Comparison of ENCODE assay signal across 9 cellular contexts in the genomic region with DNA sequence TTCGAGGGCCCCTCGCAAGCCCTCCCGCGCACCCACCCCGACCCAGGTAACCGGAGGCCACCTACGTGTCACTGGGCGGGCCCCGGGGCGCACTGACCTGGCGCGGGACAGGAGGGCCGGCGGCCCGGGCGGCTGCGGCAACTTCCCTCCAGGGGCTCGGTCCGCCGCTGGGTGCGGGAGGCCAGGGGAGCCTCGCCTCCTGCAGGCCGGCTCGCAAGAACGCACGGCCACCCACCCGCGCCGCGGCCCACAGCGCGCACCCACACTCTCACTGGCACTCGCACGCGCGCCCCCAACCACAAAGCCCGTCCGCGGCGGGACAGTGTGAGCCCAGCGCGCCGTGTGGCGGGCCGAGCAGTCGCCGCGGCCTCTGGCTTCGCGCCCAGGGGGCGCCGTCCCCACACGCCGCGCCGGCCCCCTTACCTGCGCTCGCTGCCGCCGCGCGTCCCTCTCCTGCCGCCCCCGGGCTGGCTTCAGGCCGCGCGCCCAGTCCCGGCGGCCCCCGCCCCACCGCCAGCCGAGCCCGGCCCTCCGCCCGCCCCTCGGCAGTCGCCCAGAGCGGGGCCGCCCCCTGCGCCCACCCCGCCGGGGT. TPM values are rescaled to one million over a fixed set of nuclear protein-coding genes. Genes with fewer than 3 reads are reported as not detected.
DNase-seq lines count a peak whose midpoint lies in the region; ATAC-seq, FAIRE-seq and TF ChIP-seq lines count a peak whose summit lies in the region.
"Had no signal": no experiment of that assay in that cellular context is flagged by ENCODE, and none has a peak within 500 bp of the region (broad histone marks: within the 10 kb centered on the region; RNA-seq: fewer than 3 reads in every experiment).

No MANE protein-coding gene starts in this region.

- H3K27ac Mint-ChIP-seq in naive thymus-derived CD8-positive, alpha-beta T cell, result no peak overlapping the region

- H3K9me3 Mint-ChIP-seq in naive thymus-derived CD8-positive, alpha-beta T cell, result peaks cover 0 to 8% (median 0%) of the 10 kb centered on the region in 9 donors
- H3K9me3 Mint-ChIP-seq: activated T-cell treated with anti-CD3 and anti-CD28 coated beads, Interleukin-2, amount 50 U/mL, for 4 hours had no signal

- H3K4me1 Mint-ChIP-seq in naive thymus-derived CD8-positive, alpha-beta T cell, result peaks cover 6 to 19% (median 14%) of the 10 kb centered on the region in 4 donors

- H3K36me3 ChIP-seq in brain microvascular endothelial cell (replicated peaks) (no peaks in the 10 kb centered on the region), kidney (ENCODE audit: control insufficient read depth in 1 of 2, insufficient read depth in 2 of 2, low read length in 2 of 2) (no peaks in the 10 kb centered on the region)

- no peak for TF ChIP-seq CTCF in brain microvascular endothelial cell (IDR thresholded peaks at IDR 0.05; ENCODE audit: low read depth, low read length, missing control alignments)
- TF ChIP-seq CTCF in kidney (IDR thresholded peaks at IDR 0.05; ENCODE audit: borderline replicate concordance, extremely low read depth, insufficient read depth), result no peak

- POLR2A ChIA-PET in naive thymus-derived CD8-positive, alpha-beta T cell (lab: Charles Lee), result no interaction called here

- DNase-seq in NCI-H345 (lab: John Stamatoyannopoulos, UW), result peak; percentile 16
- DNase-seq in NCI-H345 treated with DMSO at 0.1 percent for 48 hours (lab: John Stamatoyannopoulos, UW; ENCODE audit: unreplicated experiment), result no peak
- DNase-seq in HuH-7.5 (ENCODE audit: low spot score), result peak; percentile 19
- DNase-seq in brain microvascular endothelial cell, result no peak
- DNase-seq in kidney, result peak; percentile 85
- DNase-seq in stimulated activated naive CD8-positive, alpha-beta T cell treated with anti-CD3 and anti-CD28 coated beads, Interleukin-15, Interleukin-2, amounts not matched to agents 100 U/mL and 50 U/mL, for 24 hours, result peak; percentile 9
- DNase-seq in stimulated activated CD4-positive, alpha-beta T cell treated with anti-CD3 and anti-CD28 coated beads, Interleukin-2, amount 100 ng/mL, for 48 hours, result no peak
- DNase-seq in naive thymus-derived CD8-positive, alpha-beta T cell, result no peak
- DNase-seq: activated T-cell treated with anti-CD3 and anti-CD28 coated beads, Interleukin-2, amount 50 U/mL, for 4 hours had no signal

- H3K4me3 ChIP-seq in brain microvascular endothelial cell (ENCODE audit: low read depth, low read length) (peak overlapping the region; percentile 78), kidney (ENCODE audit: low read length in 2 of 2) (peak overlapping the region; percentile 62 to 69)

- H3K27me3 Mint-ChIP-seq in naive thymus-derived CD8-positive, alpha-beta T cell, result peaks cover 26 to 60% (median 44%) of the 10 kb centered on the region in 5 donors

- intact Hi-C loops in kidney (cut with DNase I), result no loop called here

- peak overlapping the region in 1 of 2 donors; percentile 27 for H3K9ac ChIP-seq in kidney (ENCODE audit: low read length in 2 of 2)

- H3K27ac ChIP-seq in brain microvascular endothelial cell, result peak overlapping the region; percentile 0
- H3K27ac ChIP-seq in kidney (ENCODE audit: low read depth in 2 of 2, low read length in 2 of 2), result peak overlapping the region; percentile 64 to 73

- no peaks in the 10 kb centered on the region for H3K9me3 ChIP-seq in kidney (ENCODE audit: control insufficient read depth in 1 of 2, low read length in 2 of 2)

- no peak for FAIRE-seq in kidney (lab: Jason Lieb, UNC)

- in situ Hi-C loops in brain microvascular endothelial cell (cut with HindIII; ENCODE audit: low pct_ligation_motif_present, low sequenced_read_pairs), result no loop called here

- ATAC-seq in stimulated activated naive CD8-positive, alpha-beta T cell treated with anti-CD3 and anti-CD28 coated beads, Interleukin-15, Interleukin-2, amounts not matched to agents 100 U/mL and 50 U/mL, for 24 hours, result peak; percentile 14
- ATAC-seq in naive thymus-derived CD8-positive, alpha-beta T cell, result no peak

- no peaks in the 10 kb centered on the region for H3K27me3 ChIP-seq in brain microvascular endothelial cell (replicated peaks)

- peak overlapping the region in 1 of 10 donors; percentile 36 for H3K4me3 Mint-ChIP-seq in naive thymus-derived CD8-positive, alpha-beta T cell
- H3K4me3 Mint-ChIP-seq: activated T-cell treated with anti-CD3 and anti-CD28 coated beads, Interleukin-2, amount 50 U/mL, for 4 hours had no signal

- H3K4me1 ChIP-seq in kidney (ENCODE audit: control insufficient read depth in 1 of 2, insufficient read depth in 1 of 2, low read depth in 1 of 2, low read length in 2 of 2), result peaks cover 0 to 3% of the 10 kb centered on the region in 2 donors

- peaks cover 0 to 10% (median 3%) of the 10 kb centered on the region in 3 donors for H3K36me3 Mint-ChIP-seq in naive thymus-derived CD8-positive, alpha-beta T cell

RNA-seq across cellular contexts. Expression of a gene that starts 0.4 kb away (rescaled TPM):
- 28.2 TPM for total RNA-seq in kidney
- 2.9 TPM for polyA plus RNA-seq in kidney (ENCODE audit: insufficient read depth, low read depth, low replicate concordance)
- total RNA-seq in naive thymus-derived CD8-positive, alpha-beta T cell, result not detected
- polyA plus RNA-seq in naive thymus-derived CD8-positive, alpha-beta T cell, result not detected

Comparison
In these comparisons a context has a peak if more than half of its experiments do, and no peak if none do; other contexts are left out.
1. DNase-seq: peak in NCI-H345 (single experiment), HuH-7.5 (single experiment), kidney (single experiment) and stimulated activated naive CD8-positive, alpha-beta T cell treated with anti-CD3 and anti-CD28 coated beads, Interleukin-15, Interleukin-2, amounts not matched to agents 100 U/mL and 50 U/mL, for 24 hours (single experiment); none in NCI-H345 treated with DMSO at 0.1 percent for 48 hours (single experiment), brain microvascular endothelial cell (single experiment), stimulated activated CD4-positive, alpha-beta T cell treated with anti-CD3 and anti-CD28 coated beads, Interleukin-2, amount 100 ng/mL, for 48 hours (0 of 2) and naive thymus-derived CD8-positive, alpha-beta T cell (0 of 10).
2. RNA of a gene that starts 0.4 kb away (total RNA-seq): 28.2 TPM in kidney (single experiment); not detected in naive thymus-derived CD8-positive, alpha-beta T cell; every median in the first group is over 10 times any median in the second.